Comparison of ENCODE assay signal across 1 cellular context in the genomic region with DNA sequence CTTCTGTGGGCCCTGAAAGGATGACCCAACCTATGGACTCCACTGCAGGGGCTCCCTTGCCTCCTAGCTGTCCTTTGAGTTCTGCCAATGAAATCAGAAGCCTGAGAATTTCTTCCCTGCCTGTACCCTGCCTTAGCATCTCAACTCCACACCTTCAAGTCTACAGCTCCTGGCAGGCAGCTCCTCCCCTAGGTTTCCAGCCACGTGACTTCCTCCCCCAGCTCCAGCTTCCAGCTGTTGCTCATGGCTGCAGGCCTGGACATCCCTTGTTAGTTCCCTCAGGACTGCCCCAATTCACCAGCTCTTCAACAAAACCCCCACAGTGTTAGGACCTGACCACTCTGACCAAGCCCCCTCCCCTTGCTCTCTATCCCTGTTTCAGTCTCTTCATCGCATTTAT.
TF ChIP-seq lines count a peak whose summit lies in the region.

No MANE protein-coding gene starts in this region.

TF ChIP-seq in K562, 482 proteins besides CTCF, POLR2A, EP300 and RAD21 (continues in another document):
- TF ChIP-seq, protein P1, sequence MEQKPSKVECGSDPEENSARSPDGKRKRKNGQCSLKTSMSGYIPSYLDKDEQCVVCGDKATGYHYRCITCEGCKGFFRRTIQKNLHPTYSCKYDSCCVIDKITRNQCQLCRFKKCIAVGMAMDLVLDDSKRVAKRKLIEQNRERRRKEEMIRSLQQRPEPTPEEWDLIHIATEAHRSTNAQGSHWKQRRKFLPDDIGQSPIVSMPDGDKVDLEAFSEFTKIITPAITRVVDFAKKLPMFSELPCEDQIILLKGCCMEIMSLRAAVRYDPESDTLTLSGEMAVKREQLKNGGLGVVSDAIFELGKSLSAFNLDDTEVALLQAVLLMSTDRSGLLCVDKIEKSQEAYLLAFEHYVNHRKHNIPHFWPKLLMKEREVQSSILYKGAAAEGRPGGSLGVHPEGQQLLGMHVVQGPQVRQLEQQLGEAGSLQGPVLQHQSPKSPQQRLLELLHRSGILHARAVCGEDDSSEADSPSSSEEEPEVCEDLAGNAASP (IDR thresholded peaks at IDR 0.05) = no peak
- TF ChIP-seq RAD51 (IDR thresholded peaks at IDR 0.05; ENCODE audit: borderline replicate concordance, low read depth) (peak; percentile 86), L3MBTL2 (IDR thresholded peaks at IDR 0.05) (peak; percentile 47; the same call in 1 of the 2 replicates), TOE1 (IDR thresholded peaks at IDR 0.05; ENCODE audit: borderline replicate concordance) (peak; percentile 74; the same call in 1 of the 2 replicates), TOE1 (CRISPR knock-in tag; IDR thresholded peaks at IDR 0.05; ENCODE audit: borderline replicate concordance, low read depth) (no peak), ATF6 (CRISPR knock-in tag; IDR thresholded peaks at IDR 0.05) (no peak), SAP30 (IDR thresholded peaks at IDR 0.05; ENCODE audit: borderline replicate concordance, insufficient read depth, low read depth, low read length, poor library complexity, severe bottlenecking) (no peak), HMG20B (CRISPR knock-in tag; IDR thresholded peaks at IDR 0.05) (no peak), ZBTB12 (CRISPR knock-in tag; IDR thresholded peaks at IDR 0.05) (no peak), FIP1L1 (IDR thresholded peaks at IDR 0.05; ENCODE audit: low read depth, low read length, poor library complexity, severe bottlenecking) (no peak), FOXA3 (CRISPR knock-in tag; conservative IDR thresholded peaks at IDR 0.05 in 1 of 2, IDR thresholded peaks at IDR 0.05 in 1 of 2) (no peak), ATF3 (IDR thresholded peaks at IDR 0.05) (no peak), ATF3 (CRISPR knock-in tag; conservative IDR thresholded peaks at IDR 0.05) (no peak), TRIM24 (IDR thresholded peaks at IDR 0.05) (no peak), BACH1 (tag; IDR thresholded peaks at IDR 0.05) (no peak), MTF1 (CRISPR knock-in tag; IDR thresholded peaks at IDR 0.05; ENCODE audit: borderline replicate concordance) (no peak), TFE3 (CRISPR knock-in tag; IDR thresholded peaks at IDR 0.05) (peak; percentile 91), E2F1 (CRISPR knock-in tag; IDR thresholded peaks at IDR 0.05) (no peak), ZNF124 (CRISPR knock-in tag; IDR thresholded peaks at IDR 0.05) (no peak), MEF2D (tag; conservative IDR thresholded peaks at IDR 0.05; ENCODE audit: low read depth) (no peak), ZNF280B (CRISPR knock-in tag; IDR thresholded peaks at IDR 0.05) (no peak), ZNF644 (tag; IDR thresholded peaks at IDR 0.05; ENCODE audit: low read depth) (no peak), SOX6 (IDR thresholded peaks at IDR 0.05) (no peak), BHLHE40 (IDR thresholded peaks at IDR 0.05; ENCODE audit: low read length) (peak; percentile 59; the same call in 1 of the 2 replicates), TFAP4 (CRISPR knock-in tag; IDR thresholded peaks at IDR 0.05; ENCODE audit: borderline replicate concordance) (peak; percentile 86), MCM5 (IDR thresholded peaks at IDR 0.05; ENCODE audit: low read depth) (no peak)
- TF ChIP-seq, protein P2, sequence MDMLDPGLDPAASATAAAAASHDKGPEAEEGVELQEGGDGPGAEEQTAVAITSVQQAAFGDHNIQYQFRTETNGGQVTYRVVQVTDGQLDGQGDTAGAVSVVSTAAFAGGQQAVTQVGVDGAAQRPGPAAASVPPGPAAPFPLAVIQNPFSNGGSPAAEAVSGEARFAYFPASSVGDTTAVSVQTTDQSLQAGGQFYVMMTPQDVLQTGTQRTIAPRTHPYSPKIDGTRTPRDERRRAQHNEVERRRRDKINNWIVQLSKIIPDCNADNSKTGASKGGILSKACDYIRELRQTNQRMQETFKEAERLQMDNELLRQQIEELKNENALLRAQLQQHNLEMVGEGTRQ (CRISPR knock-in tag; IDR thresholded peaks at IDR 0.05) = peak; percentile 92
- TF ChIP-seq, protein P3, sequence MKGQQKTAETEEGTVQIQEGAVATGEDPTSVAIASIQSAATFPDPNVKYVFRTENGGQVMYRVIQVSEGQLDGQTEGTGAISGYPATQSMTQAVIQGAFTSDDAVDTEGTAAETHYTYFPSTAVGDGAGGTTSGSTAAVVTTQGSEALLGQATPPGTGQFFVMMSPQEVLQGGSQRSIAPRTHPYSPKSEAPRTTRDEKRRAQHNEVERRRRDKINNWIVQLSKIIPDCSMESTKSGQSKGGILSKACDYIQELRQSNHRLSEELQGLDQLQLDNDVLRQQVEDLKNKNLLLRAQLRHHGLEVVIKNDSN (CRISPR knock-in tag; IDR thresholded peaks at IDR 0.05) = peak; percentile 94
